ENCODE assay signal across 22 cellular contexts in genomic region chr17:80753946-80754345, GRCh38.
DNase-seq lines count a peak whose midpoint lies in the region; ATAC-seq and TF ChIP-seq lines count a peak whose summit lies in the region.
"Had no signal": no experiment of that assay in that cellular context is flagged by ENCODE, and none has a peak within 500 bp of the region (broad histone marks: within the 10 kb centered on the region; RNA-seq: fewer than 3 reads in every experiment).

No MANE protein-coding gene starts in this region.

- H3K79me1 ChIP-seq in H9 (ENCODE audit: insufficient read depth, low read depth, low read length, poor library complexity, severe bottlenecking) = no peaks in the 10 kb centered on the region

- H3K27ac Mint-ChIP-seq in T-helper 2 cell treated with Interferon-gamma antibody and Interleukin-4, amounts not matched to agents 5 μg/mL and 100 μg/mL, for 36 hours = peak overlapping the region; percentile 65
- H3K27ac Mint-ChIP-seq in H9 (peak overlapping the region in 2 of 3 experiments; percentile 53 to 89; a peak in 3 of 7 replicates), brain (peak overlapping the region in 3 of 5 experiments; percentile 15 to 83 (median 43)), progenitor cell of endocrine pancreas (peak overlapping the region; percentile 57)
- H3K27ac Mint-ChIP-seq: stimulated activated memory B cell treated with anti-CD40 and anti-IgM and Interleukin-4, amounts not matched to agents 10 μg/mL and 1 μg/mL and 100 μg/mL, for 72 hours had no signal

- no peak overlapping the region for H2AK5ac ChIP-seq in H9 (ENCODE audit: insufficient read length, low read length)

- no peak overlapping the region for H3K4me2 ChIP-seq in H9 (ENCODE audit: insufficient read depth, insufficient read length, low read length)

- H4K8ac ChIP-seq in H9 (replicated peaks; ENCODE audit: insufficient read length, low read depth, low read length) = no peak overlapping the region

- H3K9ac ChIP-seq in H9 (ENCODE audit: extremely low read depth, insufficient read length, low read length) = no peak overlapping the region

- H3T11ph ChIP-seq in H9 (ENCODE audit: low read length) = no peak overlapping the region

- no peaks in the 10 kb centered on the region for H3K23me2 ChIP-seq in H9 (ENCODE audit: insufficient read length, low read depth, low read length, poor library complexity, severe bottlenecking)

- no peaks in the 10 kb centered on the region for H3K9me3 ChIP-seq in H9 (ENCODE audit: control insufficient read depth, low read depth, low read length)
- H3K9me3 ChIP-seq: left ventricle myocardium inferior, mucosa of descending colon, prostate gland had no signal

- H3K23ac ChIP-seq in H9 (ENCODE audit: insufficient read length, low read depth, low read length) = no peak overlapping the region

- no peak overlapping the region for H2BK120ac ChIP-seq in H9 (ENCODE audit: low read depth, low read length, poor library complexity, severe bottlenecking)

- H2BK20ac ChIP-seq in H9 (ENCODE audit: low read depth, low read length, poor library complexity, severe bottlenecking) = no peak overlapping the region

- H3K18ac ChIP-seq in H9 (ENCODE audit: insufficient read length, low read depth, low read length) = no peak overlapping the region

- no peak overlapping the region for H3K27ac ChIP-seq in H9 (ENCODE audit: insufficient read length, low read depth, low read length)
- H3K27ac ChIP-seq: 22Rv1, left ventricle myocardium inferior, prostate gland had no signal

- no peaks in the 10 kb centered on the region for H4K20me1 ChIP-seq in H9 (ENCODE audit: control insufficient read depth, insufficient read depth, insufficient read length)

- H2BK15ac ChIP-seq in H9 (ENCODE audit: low read depth, low read length) = no peak overlapping the region

- H2BK12ac ChIP-seq in H9 (ENCODE audit: insufficient read length, low read depth, low read length) = no peak overlapping the region

- H2AFZ ChIP-seq in H9 (ENCODE audit: low read length) = no peak overlapping the region

- ATAC-seq in GM21723 (IDR thresholded peaks at IDR 0.05; ENCODE audit: unreplicated experiment) = no peak
- no peak for ATAC-seq in GM21367 (IDR thresholded peaks at IDR 0.05; ENCODE audit: unreplicated experiment)
- ATAC-seq: GM12878; mucosa of descending colon; stimulated activated memory B cell treated with anti-CD40 and anti-IgM and Interleukin-4, amounts not matched to agents 10 μg/mL and 1 μg/mL and 100 μg/mL, for 72 hours had no signal

- no peak for DNase-seq in T-helper 2 cell treated with Interferon-gamma antibody and Interleukin-4, amounts not matched to agents 5 μg/mL and 100 μg/mL, for 36 hours (ENCODE audit: low spot score)
- DNase-seq in T-helper 2 cell (no peak), H9 (no peak), progenitor cell of endocrine pancreas (ENCODE audit: low spot score, unreplicated experiment) (no peak), NAMALWA (ENCODE audit: low spot score) (no peak)
- DNase-seq: activated CD4-positive, CD25-positive, alpha-beta regulatory T cell; amniotic stem cell; caudate nucleus; DMS79; KBM-7; left ventricle myocardium inferior; mucosa of descending colon; NCI-H146; NCI-H526; T1000 had no signal

- no peaks in the 10 kb centered on the region for H3K9me3 Mint-ChIP-seq in T-helper 2 cell treated with Interferon-gamma antibody and Interleukin-4, amounts not matched to agents 5 μg/mL and 100 μg/mL, for 36 hours
- H3K9me3 Mint-ChIP-seq in H9 = no peaks in the 10 kb centered on the region
- no peaks in the 10 kb centered on the region for H3K9me3 Mint-ChIP-seq in brain
- no peaks in the 10 kb centered on the region for H3K9me3 Mint-ChIP-seq in progenitor cell of endocrine pancreas (ENCODE audit: low read depth)
- H3K9me3 Mint-ChIP-seq: stimulated activated memory B cell treated with anti-CD40 and anti-IgM and Interleukin-4, amounts not matched to agents 10 μg/mL and 1 μg/mL and 100 μg/mL, for 72 hours had no signal

- H3K56ac ChIP-seq in H9 (ENCODE audit: insufficient read length, low read depth, low read length) = no peak overlapping the region

- peaks cover 8% of the 10 kb centered on the region; the same call in 1 of the 2 replicates for H3K4me1 ChIP-seq in H9 (ENCODE audit: insufficient read depth, low read length)
- H3K4me1 ChIP-seq: prostate gland had no signal

- H3K4me3 Mint-ChIP-seq in T-helper 2 cell treated with Interferon-gamma antibody and Interleukin-4, amounts not matched to agents 5 μg/mL and 100 μg/mL, for 36 hours = no peak overlapping the region
- H3K4me3 Mint-ChIP-seq in H9 (no peak overlapping the region), brain (no peak overlapping the region), progenitor cell of endocrine pancreas (ENCODE audit: low read depth) (no peak overlapping the region)
- H3K4me3 Mint-ChIP-seq: stimulated activated memory B cell treated with anti-CD40 and anti-IgM and Interleukin-4, amounts not matched to agents 10 μg/mL and 1 μg/mL and 100 μg/mL, for 72 hours had no signal

- TF ChIP-seq CTCF in H9 (conservative IDR thresholded peaks at IDR 0.05) = no peak
- no peak for TF ChIP-seq CTCF in brain (conservative IDR thresholded peaks at IDR 0.05)
- no peak for TF ChIP-seq CTCF in progenitor cell of endocrine pancreas (IDR thresholded peaks at IDR 0.05; ENCODE audit: unreplicated experiment)

- no CpG with 5 or more reads among the region's 13 CpGs for WGBS in H9 (ENCODE audit: extremely low coverage, insufficient read length, low lambda C conversion rate)

- no peak overlapping the region for H3K14ac ChIP-seq in H9 (ENCODE audit: insufficient read depth, low read length)

- peaks cover 65% of the 10 kb centered on the region for H3K36me3 Mint-ChIP-seq in T-helper 2 cell treated with Interferon-gamma antibody and Interleukin-4, amounts not matched to agents 5 μg/mL and 100 μg/mL, for 36 hours (ENCODE audit: low read depth)
- peaks cover 7 to 17% (median 10%) of the 10 kb centered on the region in 3 experiments for H3K36me3 Mint-ChIP-seq in H9 (ENCODE audit: insufficient read depth in 1 of 3, low read depth in 3 of 3)
- peaks cover 32% of the 10 kb centered on the region for H3K36me3 Mint-ChIP-seq in brain
- peaks cover 3% of the 10 kb centered on the region for H3K36me3 Mint-ChIP-seq in progenitor cell of endocrine pancreas (ENCODE audit: insufficient read depth)

- no peak overlapping the region for H4K5ac ChIP-seq in H9 (ENCODE audit: insufficient read length, low read depth, low read length)

- no peak overlapping the region for H3K4ac ChIP-seq in H9 (ENCODE audit: low read depth, low read length)

- H3K79me2 ChIP-seq in H9 (ENCODE audit: insufficient read depth, low read length) = no peaks in the 10 kb centered on the region

- H3K27me3 Mint-ChIP-seq in T-helper 2 cell treated with Interferon-gamma antibody and Interleukin-4, amounts not matched to agents 5 μg/mL and 100 μg/mL, for 36 hours (ENCODE audit: low read depth) = no peaks in the 10 kb centered on the region
- H3K27me3 Mint-ChIP-seq in H9 (ENCODE audit: low read depth) (no peaks in the 10 kb centered on the region), brain (no peaks in the 10 kb centered on the region), progenitor cell of endocrine pancreas (no peaks in the 10 kb centered on the region)
- H3K27me3 Mint-ChIP-seq: stimulated activated memory B cell treated with anti-CD40 and anti-IgM and Interleukin-4, amounts not matched to agents 10 μg/mL and 1 μg/mL and 100 μg/mL, for 72 hours had no signal

- H3K4me1 Mint-ChIP-seq in T-helper 2 cell treated with Interferon-gamma antibody and Interleukin-4, amounts not matched to agents 5 μg/mL and 100 μg/mL, for 36 hours (ENCODE audit: low read depth) = peaks cover 61% of the 10 kb centered on the region
- peaks cover 32 to 39% of the 10 kb centered on the region in 2 experiments for H3K4me1 Mint-ChIP-seq in H9
- H3K4me1 Mint-ChIP-seq in brain = peaks cover 46% of the 10 kb centered on the region
- H3K4me1 Mint-ChIP-seq in progenitor cell of endocrine pancreas (ENCODE audit: low read depth) = no peaks in the 10 kb centered on the region

- no peak overlapping the region for H4K91ac ChIP-seq in H9 (ENCODE audit: insufficient read length, low read depth, low read length)

- H3K27me3 ChIP-seq in H9 (ENCODE audit: insufficient read depth, low read length) = no peaks in the 10 kb centered on the region

- no peak overlapping the region for H2BK5ac ChIP-seq in H9 (ENCODE audit: insufficient read length, low read length)
